1 cellular context compared by ENCODE assay signal in genomic region chr1:43288785-43289466, GRCh38.
TF ChIP-seq lines count a peak whose summit lies in the region.

No MANE protein-coding gene starts in this region.

TF ChIP-seq in K562, 482 proteins besides CTCF, POLR2A, EP300 and RAD21:
- TF ChIP-seq TRIM28 (IDR thresholded peaks at IDR 0.05) (no peak), KHSRP (IDR thresholded peaks at IDR 0.05) (no peak)
